ENCODE assay signal across 29 cellular contexts in the genomic region with DNA sequence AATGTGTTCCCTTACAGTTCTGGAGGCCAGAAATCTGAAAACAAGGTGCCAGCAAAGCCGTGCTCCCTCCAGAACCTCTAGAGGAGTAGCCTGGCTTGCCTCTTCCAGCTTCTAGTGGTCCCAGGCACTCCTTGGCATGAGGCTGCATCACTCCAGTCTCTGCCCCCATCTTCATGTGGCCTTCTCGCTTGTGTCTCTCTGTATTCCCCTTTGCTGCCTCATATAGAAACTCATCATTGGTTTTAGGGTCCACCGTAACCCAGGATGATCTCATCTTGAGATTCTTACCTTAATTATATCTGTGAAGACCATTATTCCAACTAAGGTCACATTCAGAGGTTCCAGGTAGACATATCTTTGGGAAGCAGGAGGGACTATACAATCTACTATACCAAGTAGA.
"Had no signal": no experiment of that assay in that cellular context is flagged by ENCODE, and none has a peak within 500 bp of the region (broad histone marks: within the 10 kb centered on the region; RNA-seq: fewer than 3 reads in every experiment).

No MANE protein-coding gene starts in this region.

- DNase-seq: activated CD4-positive, alpha-beta memory T cell treated with anti-CD3 and anti-CD28 coated beads for 36 hours; activated CD4-positive, alpha-beta T cell treated with anti-CD3 and anti-CD28 coated beads for 4 hours; activated CD4-positive, alpha-beta T cell treated with anti-CD3 and anti-CD28 coated beads, Interleukin-2, amount 50 U/mL, for 1 hour; activated CD8-positive, alpha-beta memory T cell treated with anti-CD3 and anti-CD28 coated beads, Interleukin-2, amount 50 U/mL, for 4 hours; activated effector memory CD4-positive, alpha-beta T cell treated with Interleukin-2 at 50 U/mL for 16 hours; activated naive CD4-positive, alpha-beta T cell treated with anti-CD3 and anti-CD28 coated beads, Interleukin-2, amount 10 ng/mL, durations not matched to agents 7 days and 5 days; activated naive CD8-positive, alpha-beta T cell treated with anti-CD3 and anti-CD28 coated beads, Interleukin-2, amount 50 U/mL, for 24 hours; activated T-cell treated with anti-CD3 and anti-CD28 coated beads for 4 hours; activated T-cell treated with anti-CD3 and anti-CD28 coated beads, Interleukin-2, amount 50 U/mL, for 48 hours; anterior cingulate cortex; caudate nucleus; cerebellar nuclear complex; NCI-H1048; NCI-H1436 treated with DMSO at 0.1 percent for 48 hours; NCI-H1694 treated with DMSO at 0.1 percent for 48 hours; NCI-H2029; NCI-H345; NCI-H524 treated with DMSO at 0.1 percent for 48 hours; OCI-M1; Peyer's patch; RPMI8226; SHP77 treated with DMSO at 0.1 percent for 48 hours; T-cell; T-helper 17 cell had no signal

- H3K9me3 ChIP-seq: Peyer's patch, SJSA1 had no signal

- H3K4me3 ChIP-seq: Peyer's patch, SJSA1 had no signal

- H3K27ac ChIP-seq: Peyer's patch, SJSA1 had no signal

- H3K4me1 ChIP-seq: Peyer's patch had no signal

- H3K27me3 ChIP-seq: Peyer's patch, SJSA1 had no signal

- H3K36me3 ChIP-seq: Peyer's patch, SJSA1 had no signal

- ATAC-seq: activated CD4-positive, CD25-positive, alpha-beta regulatory T cell treated with anti-CD3 and anti-CD28 coated beads, Interleukin-2, amount 50 U/mL, for 24 hours; activated naive CD8-positive, alpha-beta T cell treated with anti-CD3 and anti-CD28 coated beads, Interleukin-2, amount 50 U/mL, for 24 hours; SK-N-SH treated with all-trans-retinoic acid at 6 μM for 48 hours; T-cell; T-helper 17 cell; WTC11 had no signal

- FAIRE-seq: bronchial epithelial cell had no signal
